ENCODE assay signal across 8 cellular contexts in genomic region chr11:69718147-69718546, GRCh38. TPM values are rescaled to one million over a fixed set of nuclear protein-coding genes. Genes with fewer than 3 reads are reported as not detected.
A peak's percentile ranks its signal among the peaks of the same experiment; 100 is the strongest.
DNase-seq lines count a peak whose midpoint lies in the region; ATAC-seq, FAIRE-seq and TF ChIP-seq lines count a peak whose summit lies in the region.

No MANE protein-coding gene starts in this region.

- no peak overlapping the region for H3K4me2 ChIP-seq in GM12878 (ENCODE audit: control insufficient read depth, insufficient read depth)
- peak overlapping the region; percentile 59 for H3K4me2 ChIP-seq in neural progenitor cell

- no peaks in the 10 kb centered on the region for H3K9me3 ChIP-seq in GM12878 (replicated peaks; ENCODE audit: control insufficient read depth, insufficient read depth, low read length)
- no peaks in the 10 kb centered on the region for H3K9me3 ChIP-seq in neural progenitor cell (ENCODE audit: low read depth)

- TF ChIP-seq EP300 in GM12878 (IDR thresholded peaks at IDR 0.05; ENCODE audit: borderline replicate concordance in 1 of 2, control insufficient read depth in 1 of 2, low read depth in 2 of 2, low read length in 2 of 2), result no peak

- ATAC-seq in activated T-cell treated with anti-CD3 and anti-CD28 coated beads, Interleukin-2, amount 50 U/mL, for 72 hours (replicated peaks in 1 of 2), result peak; percentile 35 to 37
- ATAC-seq in GM12878 (peak; percentile 84), HG03175 (IDR thresholded peaks at IDR 0.05; ENCODE audit: unreplicated experiment) (no peak), GM21447 (IDR thresholded peaks at IDR 0.05; ENCODE audit: unreplicated experiment) (no peak), GM21423 (IDR thresholded peaks at IDR 0.05; ENCODE audit: unreplicated experiment) (no peak)

- H3K27me3 ChIP-seq in GM12878 (replicated peaks in 1 of 2; ENCODE audit: control insufficient read depth in 2 of 2, insufficient read depth in 2 of 2, low read length in 1 of 2), result peaks cover 0 to 7% of the 10 kb centered on the region in 2 experiments; a peak in 3 of 4 replicates
- peaks cover 26% of the 10 kb centered on the region for H3K27me3 ChIP-seq in neural progenitor cell

- peaks cover 6% of the 10 kb centered on the region for H3K4me1 Mint-ChIP-seq in activated T-cell treated with anti-CD3 and anti-CD28 coated beads, Interleukin-2, amount 50 U/mL, for 72 hours (ENCODE audit: low read depth)
- peaks cover 23% of the 10 kb centered on the region for H3K4me1 Mint-ChIP-seq in neural progenitor cell

- POLR2A ChIA-PET in GM12878 (lab: Charles Lee), result no interaction called here

- H3K9me3 Mint-ChIP-seq in activated T-cell treated with anti-CD3 and anti-CD28 coated beads, Interleukin-2, amount 50 U/mL, for 72 hours, result no peaks in the 10 kb centered on the region
- H3K9me3 Mint-ChIP-seq in neural progenitor cell, result no peaks in the 10 kb centered on the region

- no peak for TF ChIP-seq POLR2A in GM12878 (IDR thresholded peaks at IDR 0.05; ENCODE audit: low read depth, low read length)

- WGBS in GM12878 (ENCODE audit: insufficient coverage, insufficient replicate concordance, low lambda C conversion rate, missing lambda C conversion rate), result 3% methylated on average over 13 of the region's 13 CpGs

- SMC1A ChIA-PET in GM12878 (lab: Charles Lee; ENCODE audit: uncharacterized antibody, unreplicated experiment), result interaction anchor here (1.0 kb wide), 1 partner anchor 83 kb away, joined by 3 read pairs; no protein-coding TSS in a partner anchor

- RAD21 ChIA-PET in GM12878 (lab: Charles Lee; ENCODE audit: unreplicated experiment), result no interaction called here

- H3K4me3 ChIP-seq in GM12878 (no peak overlapping the region), neural progenitor cell (no peak overlapping the region)

- no peaks in the 10 kb centered on the region for H3F3A ChIP-seq in neural progenitor cell (ENCODE audit: low read depth)

- CTCF ChIA-PET in GM12878 (lab: Yijun Ruan, JAX), result interaction anchor here (0.6 to 0.7 kb wide), 3 partner anchors 473 to 915 kb away, joined by 3 read pairs; no protein-coding TSS in a partner anchor

- H3K27me3 Mint-ChIP-seq in activated T-cell treated with anti-CD3 and anti-CD28 coated beads, Interleukin-2, amount 50 U/mL, for 72 hours (ENCODE audit: low read depth), result peaks cover 52% of the 10 kb centered on the region
- peaks cover 16% of the 10 kb centered on the region for H3K27me3 Mint-ChIP-seq in neural progenitor cell (ENCODE audit: insufficient read depth, low read depth)

- DNase-seq in activated T-cell treated with anti-CD3 and anti-CD28 coated beads, Interleukin-2, amount 50 U/mL, for 72 hours, result peak; percentile 19 to 26
- no peak for DNase-seq in activated T-cell treated with anti-CD3 and anti-CD28 coated beads, Interleukin-2, amount 50 U/mL, for 1 hour
- DNase-seq in NCI-H1694 (lab: John Stamatoyannopoulos, UW) (peak; percentile 72), GM12878 (ENCODE audit: low read depth, low spot score) (no peak), neural progenitor cell (ENCODE audit: low spot score) (peak; percentile 94)

- no peaks in the 10 kb centered on the region for H3K36me3 ChIP-seq in GM12878 (ENCODE audit: control insufficient read depth in 2 of 2, insufficient read depth in 2 of 2, low read length in 1 of 2)
- H3K36me3 ChIP-seq in neural progenitor cell, result no peaks in the 10 kb centered on the region

- TF ChIP-seq CTCF in GM12878 (IDR thresholded peaks at IDR 0.05 in 2 of 3, conservative IDR thresholded peaks at IDR 0.05 in 1 of 3; ENCODE audit: control insufficient read depth in 2 of 3, extremely low read depth in 1 of 3, insufficient read depth in 1 of 3, low read depth in 3 of 3, low read length in 3 of 3), result peak; percentile 36 to 41 (median 38); a peak in 5 of 6 replicates
- TF ChIP-seq CTCF in neural progenitor cell (IDR thresholded peaks at IDR 0.05), result peak; percentile 85

- H3K4me3 Mint-ChIP-seq in activated T-cell treated with anti-CD3 and anti-CD28 coated beads, Interleukin-2, amount 50 U/mL, for 72 hours, result no peak overlapping the region
- no peak overlapping the region for H3K4me3 Mint-ChIP-seq in neural progenitor cell

- H3K36me3 Mint-ChIP-seq in activated T-cell treated with anti-CD3 and anti-CD28 coated beads, Interleukin-2, amount 50 U/mL, for 72 hours (ENCODE audit: insufficient read depth in 2 of 2), result no peaks in the 10 kb centered on the region
- H3K36me3 Mint-ChIP-seq in neural progenitor cell, result no peaks in the 10 kb centered on the region

- H3K4me1 ChIP-seq in GM12878 (ENCODE audit: control insufficient read depth, insufficient read depth, low read length) (no peaks in the 10 kb centered on the region), neural progenitor cell (peaks cover 13% of the 10 kb centered on the region)

- H3K27ac Mint-ChIP-seq in activated T-cell treated with anti-CD3 and anti-CD28 coated beads, Interleukin-2, amount 50 U/mL, for 72 hours, result no peak overlapping the region
- no peak overlapping the region for H3K27ac Mint-ChIP-seq in neural progenitor cell

- H3K79me2 ChIP-seq in GM12878 (ENCODE audit: control insufficient read depth, insufficient read depth, low read length) (no peaks in the 10 kb centered on the region), neural progenitor cell (ENCODE audit: low read depth) (no peaks in the 10 kb centered on the region)

- H3K27ac ChIP-seq in GM12878 (ENCODE audit: control insufficient read depth, insufficient read depth), result no peak overlapping the region
- no peak overlapping the region for H3K27ac ChIP-seq in neural progenitor cell

- 0 out of 2 replicates have a peak, but pooled peaks cover 2% of the 10 kb centered on the region for H4K20me1 ChIP-seq in GM12878 (ENCODE audit: control insufficient read depth, insufficient read depth)
- H4K20me1 ChIP-seq in neural progenitor cell (ENCODE audit: low read depth), result no peaks in the 10 kb centered on the region

- intact Hi-C loops in GM12878 (cut with micrococcal nuclease; ENCODE audit: unreplicated experiment), result no loop called here

- FAIRE-seq in GM12878 (lab: Jason Lieb, UNC), result no peak

- H3K9ac ChIP-seq in GM12878 (ENCODE audit: control insufficient read depth, insufficient read depth, low read length) (no peak overlapping the region), neural progenitor cell (no peak overlapping the region)

- in situ Hi-C loops in GM12878 (cut with MboI), result no loop called here

- H2AFZ ChIP-seq in GM12878 (ENCODE audit: control insufficient read depth, low read depth, low read length) (no peak overlapping the region), neural progenitor cell (replicated peaks) (peak overlapping the region; percentile 45)

- no TSS peak for BruUV-seq in GM12878 (replicated peaks; lab: Mats Ljungman, UMichigan)

- peak; percentile 26; the same call in 1 of the 2 replicates for TF ChIP-seq RAD21 in GM12878 (IDR thresholded peaks at IDR 0.05; ENCODE audit: insufficient read depth, low read depth, low read length)

RNA-seq across cellular contexts. Expression of gene FGF19, which starts 14.3 kb away (rescaled TPM):
- under 1 TPM; 0.10 to 0.35 TPM for total RNA-seq in activated T-cell treated with anti-CD3 and anti-CD28 coated beads, Interleukin-2, amount 50 U/mL, for 72 hours
- not detected in 2 replicates for total RNA-seq in GM12878 (2013; cell fraction: nucleolus; rRNA removed)
- not detected in 2 replicates for total RNA-seq in GM12878 (2014; rRNA removed)
- total RNA-seq in GM12878 (2014; rRNA removed; fragmentation: Illumina TruSeq; extraction: Trizol), result not detected in 2 replicates
- 0.08 TPM in 1 of 2 replicates, not detected in the other for total RNA-seq in GM12878 (2021)
- polyA plus RNA-seq in GM12878 (2011; ENCODE audit: low read depth), result not detected
- polyA plus RNA-seq in GM12878 (2011; rRNA removed), result not detected in 2 replicates
- polyA plus RNA-seq in GM12878 (2011; cell fraction: cytosol; rRNA removed), result not detected in 2 replicates
- polyA plus RNA-seq in GM12878 (2011; cell fraction: nucleus; rRNA removed), result not detected in 2 replicates
- not detected in 2 replicates for polyA plus RNA-seq in GM12878 (2012)
- polyA plus RNA-seq in GM12878 (2014; fragmentation: Illumina TruSeq; extraction: Trizol), result not detected in 2 replicates
- polyA plus RNA-seq in GM12878 (2014; fragmentation: Nextera tagmentation; extraction: Ambion mirVana), result not detected
- not detected in 2 replicates for polyA plus RNA-seq in GM12878 (2014; rRNA removed)
- not detected for polyA plus RNA-seq in GM12878 (2016; fragmentation: Nextera tagmentation; extraction: Ambion mirVana)
- polyA minus RNA-seq in GM12878 (2011; rRNA and poly(A)+ RNA removed), result not detected in 2 replicates
- not detected in 2 replicates for polyA minus RNA-seq in GM12878 (2011; cell fraction: cytosol; rRNA and poly(A)+ RNA removed)
- polyA minus RNA-seq in GM12878 (2011; cell fraction: nucleus; rRNA and poly(A)+ RNA removed), result not detected in 2 replicates
- total RNA-seq in neural progenitor cell (ENCODE audit: low replicate concordance), result 0.09 TPM in 1 of 2 replicates, not detected in the other

RNA-seq across cellular contexts. Expression of gene LTO1, which starts 43.0 kb away (rescaled TPM):
- total RNA-seq in activated T-cell treated with anti-CD3 and anti-CD28 coated beads, Interleukin-2, amount 50 U/mL, for 72 hours, result 10 to 100 TPM; 30.5 to 33.2 TPM
- 89.6 and 94.0 TPM in 2 replicates for total RNA-seq in GM12878 (2013; cell fraction: nucleolus; rRNA removed)
- total RNA-seq in GM12878 (2014; rRNA removed) (14.2 and 19.8 TPM in 2 replicates), GM12878 (2014; rRNA removed; fragmentation: Illumina TruSeq; extraction: Trizol) (12.4 and 12.5 TPM in 2 replicates), GM12878 (2021) (15.2 and 17.4 TPM in 2 replicates), neural progenitor cell (ENCODE audit: low replicate concordance) (11.9 and 21.6 TPM in 2 replicates)
- 8.4 TPM for polyA plus RNA-seq in GM12878 (2011; ENCODE audit: low read depth)
- polyA plus RNA-seq in GM12878 (2011; rRNA removed) (15.6 and 16.8 TPM in 2 replicates), GM12878 (2014; fragmentation: Illumina TruSeq; extraction: Trizol) (14.7 and 23.4 TPM in 2 replicates), GM12878 (2014; fragmentation: Nextera tagmentation; extraction: Ambion mirVana) (1 to 10 TPM; 2.6 to 5.4 TPM), GM12878 (2014; rRNA removed) (25.8 and 27.5 TPM in 2 replicates), GM12878 (2016; fragmentation: Nextera tagmentation; extraction: Ambion mirVana) (10 to 100 TPM; 11.7 to 17.5 TPM)
- 19.8 and 21.4 TPM in 2 replicates for polyA plus RNA-seq in GM12878 (2011; cell fraction: cytosol; rRNA removed)
- polyA plus RNA-seq in GM12878 (2011; cell fraction: nucleus; rRNA removed), result 20.7 and 33.5 TPM in 2 replicates
- polyA plus RNA-seq in GM12878 (2012), result 10.4 and 12.6 TPM in 2 replicates
- 8.9 and 14.1 TPM in 2 replicates for polyA minus RNA-seq in GM12878 (2011; rRNA and poly(A)+ RNA removed)
- polyA minus RNA-seq in GM12878 (2011; cell fraction: cytosol; rRNA and poly(A)+ RNA removed), result 4.8 and 7.8 TPM in 2 replicates
- polyA minus RNA-seq in GM12878 (2011; cell fraction: nucleus; rRNA and poly(A)+ RNA removed), result 13.3 and 25.9 TPM in 2 replicates

RNA-seq across cellular contexts. Expression of gene FGF4, which starts 57.0 kb away (rescaled TPM):
- not detected for total RNA-seq in activated T-cell treated with anti-CD3 and anti-CD28 coated beads, Interleukin-2, amount 50 U/mL, for 72 hours
- total RNA-seq in GM12878 (2013; cell fraction: nucleolus; rRNA removed), result not detected in 2 replicates
- not detected in 2 replicates for total RNA-seq in GM12878 (2014; rRNA removed)
- not detected in 2 replicates for total RNA-seq in GM12878 (2014; rRNA removed; fragmentation: Illumina TruSeq; extraction: Trizol)
- total RNA-seq in GM12878 (2021), result not detected in 2 replicates
- polyA plus RNA-seq in GM12878 (2011; ENCODE audit: low read depth), result not detected
- polyA plus RNA-seq in GM12878 (2011; rRNA removed), result not detected in 2 replicates
- polyA plus RNA-seq in GM12878 (2011; cell fraction: cytosol; rRNA removed), result not detected in 2 replicates
- not detected in 2 replicates for polyA plus RNA-seq in GM12878 (2011; cell fraction: nucleus; rRNA removed)
- polyA plus RNA-seq in GM12878 (2012), result not detected in 2 replicates
- polyA plus RNA-seq in GM12878 (2014; fragmentation: Illumina TruSeq; extraction: Trizol), result not detected in 2 replicates
- not detected for polyA plus RNA-seq in GM12878 (2014; fragmentation: Nextera tagmentation; extraction: Ambion mirVana)
- not detected in 2 replicates for polyA plus RNA-seq in GM12878 (2014; rRNA removed)
- not detected for polyA plus RNA-seq in GM12878 (2016; fragmentation: Nextera tagmentation; extraction: Ambion mirVana)
- polyA minus RNA-seq in GM12878 (2011; rRNA and poly(A)+ RNA removed), result not detected in 2 replicates
- polyA minus RNA-seq in GM12878 (2011; cell fraction: cytosol; rRNA and poly(A)+ RNA removed), result not detected in 2 replicates
- polyA minus RNA-seq in GM12878 (2011; cell fraction: nucleus; rRNA and poly(A)+ RNA removed), result not detected in 2 replicates
- 0.22 TPM in 1 of 2 replicates, not detected in the other for total RNA-seq in neural progenitor cell (ENCODE audit: low replicate concordance)

Comparison
In these comparisons a context has a peak if more than half of its experiments do, and no peak if none do; other contexts are left out.
1. DNase-seq: peak in activated T-cell treated with anti-CD3 and anti-CD28 coated beads, Interleukin-2, amount 50 U/mL, for 72 hours (2 of 2), NCI-H1694 (single experiment) and neural progenitor cell (single experiment); none in activated T-cell treated with anti-CD3 and anti-CD28 coated beads, Interleukin-2, amount 50 U/mL, for 1 hour (single experiment) and GM12878 (single experiment).
2. ATAC-seq: peak in activated T-cell treated with anti-CD3 and anti-CD28 coated beads, Interleukin-2, amount 50 U/mL, for 72 hours (2 of 2) and GM12878 (single experiment); none in HG03175 (single experiment), GM21447 (single experiment) and GM21423 (single experiment).